Comparison of ENCODE assay signal across 1 cellular context in genomic region chr12:132690112-132690511, GRCh38.
TF ChIP-seq lines count a peak whose summit lies in the region.

No MANE protein-coding gene starts in this region.

TF ChIP-seq in K562, 482 proteins besides CTCF, POLR2A, EP300 and RAD21:
- TF ChIP-seq ETV6 (IDR thresholded peaks at IDR 0.05; ENCODE audit: borderline replicate concordance in 1 of 2, low read depth in 2 of 2, low read length in 1 of 2) (no peak), ETV6 (CRISPR knock-in tag; IDR thresholded peaks at IDR 0.05; ENCODE audit: borderline replicate concordance) (no peak), XRCC5 (IDR thresholded peaks at IDR 0.05; ENCODE audit: low read depth, low read length) (0 out of 2 replicates have a peak, but pooled peaks have one; percentile 46)
